ENCODE assay signal across 19 cellular contexts in the genomic region with DNA sequence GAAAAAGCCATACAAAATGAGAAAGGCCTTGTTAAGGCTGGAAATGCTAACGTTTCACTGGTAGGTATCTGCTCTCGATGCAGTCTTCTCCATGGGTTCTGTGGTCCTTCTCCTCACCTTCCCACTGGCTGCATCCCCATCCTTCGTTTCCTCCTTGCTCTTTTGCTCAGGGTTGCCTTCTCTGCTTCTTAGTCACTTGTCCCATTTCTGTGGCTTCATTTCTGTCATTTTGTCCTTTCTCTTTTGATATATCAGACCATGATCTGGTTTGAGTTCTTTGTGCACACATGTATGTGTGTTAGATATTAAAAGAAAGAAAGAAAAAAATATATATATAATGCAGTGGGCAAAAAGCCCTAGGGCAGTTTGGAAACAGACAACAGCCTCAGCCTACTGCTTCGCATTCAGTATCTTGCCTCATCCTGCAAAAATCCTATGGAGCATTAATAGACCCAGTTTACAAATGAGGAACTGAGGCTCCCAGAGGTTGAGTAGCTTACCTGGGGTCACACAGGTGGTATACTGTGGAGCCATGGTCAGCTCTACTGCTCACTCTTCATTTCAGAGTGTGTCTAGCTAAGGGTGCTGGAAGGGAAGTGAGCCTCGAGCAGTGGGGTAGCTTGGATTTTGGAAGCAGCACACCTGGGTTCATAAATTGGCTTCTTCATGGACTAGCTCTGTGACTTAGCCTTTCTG. TPM values are rescaled to one million over a fixed set of nuclear protein-coding genes. Genes with fewer than 3 reads are reported as not detected.
DNase-seq lines count a peak whose midpoint lies in the region; FAIRE-seq and TF ChIP-seq lines count a peak whose summit lies in the region.
"Had no signal": no experiment of that assay in that cellular context is flagged by ENCODE, and none has a peak within 500 bp of the region (broad histone marks: within the 10 kb centered on the region; RNA-seq: fewer than 3 reads in every experiment).

No MANE protein-coding gene starts in this region.

- TF ChIP-seq CTCF in AG04450 (IDR thresholded peaks at IDR 0.05; ENCODE audit: low read depth, low read length) (no peak), astrocyte (IDR thresholded peaks at IDR 0.05; ENCODE audit: insufficient read depth, low read depth, low read length) (no peak), osteocyte (IDR thresholded peaks at IDR 0.05) (no peak)

- H3K4me1 ChIP-seq in astrocyte (ENCODE audit: insufficient read depth, low read length) = peaks cover 33% of the 10 kb centered on the region
- H3K4me1 ChIP-seq: testis had no signal

- peak overlapping the region; percentile 72 for H3K4me2 ChIP-seq in astrocyte (ENCODE audit: low read length)
- H3K4me2 ChIP-seq: KMS-11 had no signal

- peak overlapping the region; percentile 7; the same call in 1 of the 2 replicates for H3K4me3 ChIP-seq in AG04450 (ENCODE audit: low read depth, low read length)
- peak overlapping the region; percentile 35 for H3K4me3 ChIP-seq in astrocyte (ENCODE audit: insufficient read depth, low read depth, low read length)
- H3K4me3 ChIP-seq: adrenal gland, ovary, testis had no signal

- H3K9me3 Mint-ChIP-seq in astrocyte (ENCODE audit: unreplicated experiment) = peaks cover 6% of the 10 kb centered on the region
- no peaks in the 10 kb centered on the region for H3K9me3 Mint-ChIP-seq in osteocyte (ENCODE audit: unreplicated experiment)

- no peak overlapping the region for H3K4me3 Mint-ChIP-seq in astrocyte (ENCODE audit: unreplicated experiment)
- no peak overlapping the region for H3K4me3 Mint-ChIP-seq in osteocyte (ENCODE audit: unreplicated experiment)

- CTCF ChIA-PET in AG04450 (lab: Charles Lee) = interaction anchor here (0.9 to 2.2 kb wide), 3 partner anchors 17 to 196 kb away, joined by 4 to 11 read pairs (median 10); no protein-coding TSS in a partner anchor

- peak overlapping the region; percentile 85 for H3K27ac Mint-ChIP-seq in astrocyte (ENCODE audit: unreplicated experiment)
- peak overlapping the region; percentile 94 for H3K27ac Mint-ChIP-seq in osteocyte (ENCODE audit: unreplicated experiment)

- TF ChIP-seq POLR2A in GM12891 (IDR thresholded peaks at IDR 0.05; ENCODE audit: low read depth, low read length) (no peak), GM12892 (IDR thresholded peaks at IDR 0.05; ENCODE audit: low read depth, low read length) (no peak)

- no peaks in the 10 kb centered on the region for H3K36me3 Mint-ChIP-seq in astrocyte (ENCODE audit: low read depth, unreplicated experiment)
- H3K36me3 Mint-ChIP-seq in osteocyte (ENCODE audit: unreplicated experiment) = no peaks in the 10 kb centered on the region

- H3K27ac ChIP-seq in AG04450 (ENCODE audit: low read depth, low read length) (peak overlapping the region; percentile 97), astrocyte (ENCODE audit: low read depth, low read length) (peak overlapping the region; percentile 97)
- H3K27ac ChIP-seq: C4-2B, KMS-11, testis had no signal

- FAIRE-seq in GM12891 (lab: Jason Lieb, UNC) (no peak), astrocyte (lab: Jason Lieb, UNC) (no peak), HTR-8/SVneo (lab: Jason Lieb, UNC) (no peak), GM12892 (lab: Jason Lieb, UNC) (no peak)

- peak overlapping the region; percentile 81 for H3K9ac ChIP-seq in astrocyte (ENCODE audit: low read length)
- H3K9ac ChIP-seq: KMS-11 had no signal

- H3K27me3 ChIP-seq in AG04450 (ENCODE audit: control insufficient read depth, insufficient read depth, low read length) = no peaks in the 10 kb centered on the region
- no peaks in the 10 kb centered on the region for H3K27me3 ChIP-seq in astrocyte (ENCODE audit: insufficient read depth, low read length)
- H3K27me3 ChIP-seq: adrenal gland, ovary, testis had no signal

- no peaks in the 10 kb centered on the region for H4K20me1 ChIP-seq in astrocyte (ENCODE audit: insufficient read depth, low read length)

- POLR2A ChIA-PET in AG04450 (lab: Yijun Ruan, JAX) = interaction anchor here (1.6 to 2.4 kb wide), 2 partner anchors 17 to 22 kb away, joined by 5 to 13 read pairs; no protein-coding TSS in a partner anchor

- peak overlapping the region; percentile 40 for H2AFZ ChIP-seq in astrocyte (ENCODE audit: low read depth, low read length)

- H3K79me2 ChIP-seq in astrocyte (ENCODE audit: insufficient read depth, low read length) = no peaks in the 10 kb centered on the region

- DNase-seq in AG04450 (ENCODE audit: low read depth, low spot score) (no peak), GM12891 (ENCODE audit: insufficient read length, low spot score) (no peak), astrocyte (ENCODE audit: low read depth) (no peak), osteocyte (ENCODE audit: extremely low spot score, unreplicated experiment) (no peak), amniotic stem cell (lab: John Stamatoyannopoulos, UW) (no peak), HTR-8/SVneo (ENCODE audit: insufficient read length, low spot score) (no peak), GM12892 (ENCODE audit: insufficient read length) (no peak)
- DNase-seq: H7; left colon; NCI-H1105; NCI-H2107; NCI-H748 treated with DMSO at 0.1 percent for 48 hours; stimulated activated CD4-positive, alpha-beta T cell treated with anti-CD3 and anti-CD28 coated beads, Interleukin-4, amount 100 ng/mL, for 1 hour; SW 1271; testis had no signal

- peaks cover 51% of the 10 kb centered on the region for H3K4me1 Mint-ChIP-seq in astrocyte (ENCODE audit: low read depth, unreplicated experiment)
- H3K4me1 Mint-ChIP-seq in osteocyte (ENCODE audit: unreplicated experiment) = peaks cover 35% of the 10 kb centered on the region

- H3K27me3 Mint-ChIP-seq in astrocyte (ENCODE audit: low read depth, unreplicated experiment) (no peaks in the 10 kb centered on the region), osteocyte (ENCODE audit: unreplicated experiment) (no peaks in the 10 kb centered on the region)

- no peaks in the 10 kb centered on the region for H3K36me3 ChIP-seq in astrocyte (ENCODE audit: insufficient read depth, low read length)
- H3K36me3 ChIP-seq: adrenal gland, ovary had no signal

- H3K9me3 ChIP-seq in AG04450 (ENCODE audit: control insufficient read depth, insufficient read depth, low read length) = peaks cover 3% of the 10 kb centered on the region
- peaks cover 4% of the 10 kb centered on the region for H3K9me3 ChIP-seq in astrocyte (ENCODE audit: insufficient read depth, low read depth, low read length)
- H3K9me3 ChIP-seq: adrenal gland, ovary, testis had no signal

TF ChIP-seq in GM12891, 5 proteins besides CTCF, POLR2A, EP300 and RAD21:
- TF ChIP-seq SPI1 (IDR thresholded peaks at IDR 0.05; ENCODE audit: low read depth, low read length) = peak; percentile 74
- no peak for TF ChIP-seq PAX5 (IDR thresholded peaks at IDR 0.05; ENCODE audit: insufficient read depth, low read length, severe bottlenecking)

RNA-seq across cellular contexts. Expression of gene MEDAG, which starts 57.6 kb away (rescaled TPM):
- 3.2 and 3.7 TPM in 2 replicates for polyA plus RNA-seq in AG04450 (2011; rRNA removed)
- polyA minus RNA-seq in AG04450 (2011; rRNA and poly(A)+ RNA removed) = 1.9 and 2.4 TPM in 2 replicates
- polyA plus RNA-seq in GM12891 (2012; ENCODE audit: low read depth, missing spikeins) = not detected
- total RNA-seq in astrocyte = 1.2 and 1.5 TPM in 2 replicates
- total RNA-seq in osteocyte = 2.0 and 2.7 TPM in 2 replicates
- not detected for polyA plus RNA-seq in GM12892 (2012; ENCODE audit: missing spikeins)
